In the genomic region with DNA sequence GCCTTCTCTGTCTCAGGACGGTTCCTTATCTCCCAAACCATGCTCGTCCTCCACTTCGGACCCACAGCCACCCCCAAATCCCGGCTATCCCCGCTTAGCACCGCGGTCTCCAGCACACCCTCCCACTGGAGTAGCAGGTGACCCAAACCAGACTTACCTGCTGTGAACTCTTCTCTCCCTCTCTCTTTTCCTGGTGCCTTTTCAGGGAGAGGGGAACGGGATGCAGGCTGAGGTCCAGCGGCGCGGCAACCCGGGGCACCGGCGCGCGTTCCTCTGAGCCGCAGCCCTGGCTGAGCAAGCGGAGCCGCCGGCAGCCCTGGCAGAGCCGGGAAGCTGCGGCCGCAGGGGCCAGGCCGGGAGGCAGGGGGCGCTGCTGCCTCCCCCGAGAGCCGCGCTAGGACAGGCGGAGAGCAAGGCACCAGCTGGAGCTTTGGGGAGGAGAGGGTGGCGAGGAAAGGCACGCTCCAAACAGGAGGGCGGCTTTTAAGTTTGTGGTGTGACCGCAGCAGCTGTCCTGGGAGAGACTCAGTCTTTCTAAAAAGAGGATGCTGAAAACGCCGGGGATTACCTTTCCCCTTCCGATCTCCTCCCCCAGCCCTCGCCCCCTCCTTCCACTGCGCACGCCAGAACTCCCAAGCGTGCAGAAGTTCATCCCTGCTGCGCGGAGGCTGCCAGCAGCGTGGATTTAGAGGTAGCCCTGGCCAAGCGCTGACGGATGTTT, we compare ENCODE assay signal across 8 cellular contexts. TPM values are rescaled to one million over a fixed set of nuclear protein-coding genes. Genes with fewer than 3 reads are reported as not detected.
DNase-seq lines count a peak whose midpoint lies in the region; ATAC-seq and TF ChIP-seq lines count a peak whose summit lies in the region.

A gene (minus strand): TSS at position 536 of the 721 bp plus-strand sequence. CDS start 65,165 bp downstream, outside the sequence.

- no peaks in the 10 kb centered on the region for H3K9me3 ChIP-seq in iPS-18a (ENCODE audit: control insufficient read depth, low read depth, low read length)
- H3K9me3 ChIP-seq in gastrocnemius medialis, result no peaks in the 10 kb centered on the region

- H3K4me1 ChIP-seq in iPS-18a (ENCODE audit: control insufficient read depth, low read depth, low read length) (peaks cover 12% of the 10 kb centered on the region), gastrocnemius medialis (no peaks in the 10 kb centered on the region)

- peak within 1 kb of the TSS; percentile 50 for H3K4me3 Mint-ChIP-seq in MCF 10A (ENCODE audit: unreplicated experiment)

- H3K27me3 ChIP-seq in iPS-18a (ENCODE audit: control insufficient read depth, insufficient read depth, low read length) (peaks cover 43% of the 10 kb centered on the region), gastrocnemius medialis (peaks cover 4 to 5% (median 5%) of the 10 kb centered on the region in 3 donors)

- peaks cover 84% of the 10 kb centered on the region for H3K27me3 Mint-ChIP-seq in MCF 10A (ENCODE audit: insufficient read depth, unreplicated experiment)

- peak within 1 kb of the TSS; percentile 21 for H3K9ac ChIP-seq in iPS-18a (ENCODE audit: low read length)

- DNase-seq in GDM1 (lab: John Stamatoyannopoulos, UW) (peak; percentile 82), NOMO-1 (lab: John Stamatoyannopoulos, UW; ENCODE audit: unreplicated experiment in 2 of 2) (peak; percentile 87 to 92), MCF 10A (ENCODE audit: unreplicated experiment) (peak; percentile 47), gastrocnemius medialis (peak; percentile 5 to 10), cortex of kidney (lab: John Stamatoyannopoulos, UW) (no peak)

- in situ Hi-C loops in gastrocnemius medialis (cut with MboI; ENCODE audit: low sequenced_read_pairs in 4 of 4), result no loop called here

- CTCF ChIA-PET in MCF 10A (lab: Yijun Ruan, JAX), result interaction anchor here (0.5 to 1.6 kb wide), 4 partner anchors 82 to 1251 kb away, joined by 3 to 6 read pairs (median 5); no protein-coding TSS in a partner anchor

- TF ChIP-seq POLR2A in gastrocnemius medialis (IDR thresholded peaks at IDR 0.05), result no peak

- intact Hi-C loops in MCF 10A (cut with micrococcal nuclease) (loop anchor here (2.0 to 10.0 kb wide), 2 partner anchors 368 to 648 kb away; no protein-coding TSS in a partner anchor), gastrocnemius medialis (cut with DNase I; ENCODE audit: low total_unique reads) (no loop called here)

- H3K36me3 ChIP-seq in iPS-18a (ENCODE audit: control insufficient read depth, low read depth, low read length) (no peaks in the 10 kb centered on the region), gastrocnemius medialis (no peaks in the 10 kb centered on the region)

- H3K27ac ChIP-seq in iPS-18a (ENCODE audit: low read length) (no peak within 1 kb of the TSS), gastrocnemius medialis (no peak within 1 kb of the TSS)

- H3K36me3 Mint-ChIP-seq in MCF 10A (ENCODE audit: insufficient read depth, unreplicated experiment), result no peaks in the 10 kb centered on the region

- H3K4me1 Mint-ChIP-seq in MCF 10A (ENCODE audit: insufficient read depth, unreplicated experiment), result peaks cover 10% of the 10 kb centered on the region

- BruUV-seq in MCF 10A (replicated peaks; lab: Mats Ljungman, UMichigan), result no TSS peak

- peak; percentile 95 for ATAC-seq in GM21381 (IDR thresholded peaks at IDR 0.05; ENCODE audit: unreplicated experiment)
- peak; percentile 97 for ATAC-seq in HG03571 (IDR thresholded peaks at IDR 0.05; ENCODE audit: unreplicated experiment)
- peak; percentile 49 to 50 for ATAC-seq in gastrocnemius medialis

- no peaks in the 10 kb centered on the region for H3K9me3 Mint-ChIP-seq in MCF 10A (ENCODE audit: unreplicated experiment)

- H3K27ac Mint-ChIP-seq in MCF 10A (ENCODE audit: low read depth, unreplicated experiment), result no peak within 1 kb of the TSS

- H3K4me3 ChIP-seq in iPS-18a (ENCODE audit: low read length), result peak within 1 kb of the TSS; percentile 92
- peak within 1 kb of the TSS; percentile 38 to 55 (median 46) for H3K4me3 ChIP-seq in gastrocnemius medialis

- TF ChIP-seq CTCF in MCF 10A (IDR thresholded peaks at IDR 0.05; ENCODE audit: unreplicated experiment), result peak; percentile 59
- peak in 3 of 5 experiments; percentile 29 to 44 (median 35) for TF ChIP-seq CTCF in gastrocnemius medialis (IDR thresholded peaks at IDR 0.05 in 4 of 5, conservative IDR thresholded peaks at IDR 0.05 in 1 of 5)

- POLR2A ChIA-PET in MCF 10A (lab: Yijun Ruan, JAX), result no interaction called here

RNA-seq across cellular contexts. Expression of the gene that starts here (rescaled TPM):
- total RNA-seq in MCF 10A (2022) (not detected in 2 replicates), gastrocnemius medialis (under 1 TPM in 1 of 4 donors, not detected in 3; 0.75 TPM)

Comparison
In these comparisons a context has a peak if more than half of its experiments do, and no peak if none do; other contexts are left out.
1. Peak in DNase-seq in MCF 10A; RNA of the gene not detected or under 1 TPM.
2. Peak in DNase-seq, ATAC-seq and H3K4me3 ChIP-seq in gastrocnemius medialis; RNA of the gene not detected or under 1 TPM.